ENCODE assay signal across 20 cellular contexts in genomic region chr2:112640467-112640799, GRCh38. TPM values are rescaled to one million over a fixed set of nuclear protein-coding genes. Genes with fewer than 3 reads are reported as not detected.
DNase-seq lines count a peak whose midpoint lies in the region; ATAC-seq, FAIRE-seq and TF ChIP-seq lines count a peak whose summit lies in the region.
"Had no signal": no experiment of that assay in that cellular context is flagged by ENCODE, and none has a peak within 500 bp of the region (broad histone marks: within the 10 kb centered on the region; RNA-seq: fewer than 3 reads in every experiment).

No MANE protein-coding gene starts in this region.

- no peaks in the 10 kb centered on the region for H3K27me3 ChIP-seq in astrocyte (ENCODE audit: insufficient read depth, low read length)
- no peaks in the 10 kb centered on the region for H3K27me3 ChIP-seq in mesenchymal stem cell (ENCODE audit: control insufficient read depth in 1 of 2, insufficient read depth in 1 of 2, low read length in 2 of 2)

- peak overlapping the region in 1 of 2 experiments; percentile 12 for H3K14ac ChIP-seq in mesenchymal stem cell (ENCODE audit: low read length in 2 of 2)

- H3K27ac Mint-ChIP-seq in natural killer cell treated with Interleukin-12 subunit alpha and Interleukin-12 subunit beta and Interleukin-15 and Interleukin-18, amount 100 ng/mL, for 72 hours = peak overlapping the region; percentile 31 to 32
- H3K27ac Mint-ChIP-seq in natural killer cell (peak overlapping the region in 1 of 2 donors; percentile 76), astrocyte (ENCODE audit: unreplicated experiment) (peak overlapping the region; percentile 51)
- H3K27ac Mint-ChIP-seq: activated naive CD4-positive, alpha-beta T cell treated with anti-CD3 and anti-CD28 coated beads for 36 hours; CD4-positive, alpha-beta T cell; T-helper 17 cell had no signal

- no peaks in the 10 kb centered on the region for H3K27me3 Mint-ChIP-seq in natural killer cell treated with Interleukin-12 subunit alpha and Interleukin-12 subunit beta and Interleukin-15 and Interleukin-18, amount 100 ng/mL, for 72 hours
- H3K27me3 Mint-ChIP-seq in natural killer cell (ENCODE audit: low read depth in 2 of 2) (no peaks in the 10 kb centered on the region), astrocyte (ENCODE audit: low read depth, unreplicated experiment) (peaks cover 8% of the 10 kb centered on the region)
- H3K27me3 Mint-ChIP-seq: CD4-positive, alpha-beta T cell; T-helper 17 cell had no signal

- TF ChIP-seq CTCF in natural killer cell (IDR thresholded peaks at IDR 0.05) = no peak
- no peak for TF ChIP-seq CTCF in astrocyte (IDR thresholded peaks at IDR 0.05; ENCODE audit: insufficient read depth, low read depth, low read length)

- H3K79me2 ChIP-seq in astrocyte (ENCODE audit: insufficient read depth, low read length) = peaks cover 13% of the 10 kb centered on the region

- peak overlapping the region; percentile 5 to 73 for H3K4ac ChIP-seq in mesenchymal stem cell (ENCODE audit: low read depth in 1 of 2, low read length in 2 of 2)

- peak overlapping the region; percentile 87 for H2AK5ac ChIP-seq in mesenchymal stem cell (ENCODE audit: low read length, severe bottlenecking)

- FAIRE-seq in astrocyte (lab: Jason Lieb, UNC) = no peak
- FAIRE-seq: G401.6 had no signal

- H2BK5ac ChIP-seq in mesenchymal stem cell (ENCODE audit: low read depth, low read length, poor library complexity, severe bottlenecking) = no peak overlapping the region

- peak overlapping the region; percentile 45 for H4K91ac ChIP-seq in mesenchymal stem cell (ENCODE audit: low read length)

- H3K4me1 ChIP-seq in astrocyte (ENCODE audit: insufficient read depth, low read length) = peaks cover 50% of the 10 kb centered on the region
- peaks cover 20% of the 10 kb centered on the region for H3K4me1 ChIP-seq in mesenchymal stem cell (ENCODE audit: control insufficient read depth, insufficient read depth, low read depth, low read length)

- no peaks in the 10 kb centered on the region for H3K36me3 Mint-ChIP-seq in natural killer cell treated with Interleukin-12 subunit alpha and Interleukin-12 subunit beta and Interleukin-15 and Interleukin-18, amount 100 ng/mL, for 72 hours
- H3K36me3 Mint-ChIP-seq in natural killer cell (no peaks in the 10 kb centered on the region), astrocyte (ENCODE audit: low read depth, unreplicated experiment) (no peaks in the 10 kb centered on the region)

- peak overlapping the region; percentile 89 for H3K27ac ChIP-seq in astrocyte (ENCODE audit: low read depth, low read length)
- peak overlapping the region; percentile 90 for H3K27ac ChIP-seq in mesenchymal stem cell (ENCODE audit: low read length, poor library complexity, severe bottlenecking)
- H3K27ac ChIP-seq: SJCRH30 had no signal

- peak overlapping the region; percentile 22 for H2BK120ac ChIP-seq in mesenchymal stem cell (ENCODE audit: low read depth, low read length)

- H3K79me1 ChIP-seq in mesenchymal stem cell (replicated peaks; ENCODE audit: low read length, poor library complexity, severe bottlenecking) = peaks cover 4% of the 10 kb centered on the region

- H3K36me3 ChIP-seq in astrocyte (ENCODE audit: insufficient read depth, low read length) (no peaks in the 10 kb centered on the region), mesenchymal stem cell (ENCODE audit: control insufficient read depth in 1 of 2, insufficient read depth in 2 of 2, low read depth in 1 of 2, low read length in 2 of 2) (no peaks in the 10 kb centered on the region)
- H3K36me3 ChIP-seq: SJCRH30 had no signal

- H3K9ac ChIP-seq in astrocyte (ENCODE audit: low read length) (peak overlapping the region; percentile 62), mesenchymal stem cell (ENCODE audit: low read length) (peak overlapping the region; percentile 23)

- peak overlapping the region; percentile 20 to 23 for H2BK12ac ChIP-seq in mesenchymal stem cell (ENCODE audit: low read length in 2 of 2)

- H2BK15ac ChIP-seq in mesenchymal stem cell (ENCODE audit: low read depth, poor library complexity, severe bottlenecking) = peak overlapping the region; percentile 94

- H2AFZ ChIP-seq in astrocyte (ENCODE audit: low read depth, low read length) (no peak overlapping the region), mesenchymal stem cell (ENCODE audit: low read depth, low read length) (no peak overlapping the region)

- H3K9me3 ChIP-seq in astrocyte (ENCODE audit: insufficient read depth, low read depth, low read length) (no peaks in the 10 kb centered on the region), mesenchymal stem cell (ENCODE audit: control insufficient read depth, low read length) (no peaks in the 10 kb centered on the region)
- H3K9me3 ChIP-seq: SJCRH30 had no signal

- no peaks in the 10 kb centered on the region for H4K20me1 ChIP-seq in astrocyte (ENCODE audit: insufficient read depth, low read length)

- peak overlapping the region; percentile 77 for H3K4me2 ChIP-seq in astrocyte (ENCODE audit: low read length)
- H3K4me2 ChIP-seq in mesenchymal stem cell (ENCODE audit: low read length, poor library complexity, severe bottlenecking) = no peak overlapping the region

- no peaks in the 10 kb centered on the region for H3K9me3 Mint-ChIP-seq in natural killer cell treated with Interleukin-12 subunit alpha and Interleukin-12 subunit beta and Interleukin-15 and Interleukin-18, amount 100 ng/mL, for 72 hours
- no peaks in the 10 kb centered on the region for H3K9me3 Mint-ChIP-seq in natural killer cell
- H3K9me3 Mint-ChIP-seq in astrocyte (ENCODE audit: unreplicated experiment) = no peaks in the 10 kb centered on the region
- H3K9me3 Mint-ChIP-seq: activated naive CD4-positive, alpha-beta T cell treated with anti-CD3 and anti-CD28 coated beads for 36 hours; CD4-positive, alpha-beta T cell had no signal

- peak overlapping the region; percentile 96 for H4K8ac ChIP-seq in mesenchymal stem cell (ENCODE audit: low read length)

- ATAC-seq in natural killer cell treated with Interleukin-12 subunit alpha and Interleukin-12 subunit beta and Interleukin-15 and Interleukin-18, amount 100 ng/mL, for 72 hours = no peak
- no peak for ATAC-seq in natural killer cell
- ATAC-seq in HG02642 (IDR thresholded peaks at IDR 0.05; ENCODE audit: poor library complexity, unreplicated experiment) = no peak
- no peak for ATAC-seq in HG03342 (IDR thresholded peaks at IDR 0.05; ENCODE audit: unreplicated experiment)
- ATAC-seq: T-helper 17 cell had no signal

- H3K4me3 Mint-ChIP-seq in natural killer cell treated with Interleukin-12 subunit alpha and Interleukin-12 subunit beta and Interleukin-15 and Interleukin-18, amount 100 ng/mL, for 72 hours = peak overlapping the region; percentile 72
- H3K4me3 Mint-ChIP-seq in natural killer cell (no peak overlapping the region), astrocyte (ENCODE audit: unreplicated experiment) (peak overlapping the region; percentile 5)
- H3K4me3 Mint-ChIP-seq: activated naive CD4-positive, alpha-beta T cell treated with anti-CD3 and anti-CD28 coated beads for 36 hours; CD4-positive, alpha-beta T cell; T-helper 17 cell had no signal

- intact Hi-C loops in natural killer cell (cut with micrococcal nuclease) = no loop called here

- no peak overlapping the region for H3K23ac ChIP-seq in mesenchymal stem cell (ENCODE audit: low read length in 2 of 2)

- peak overlapping the region; percentile 13 for H3K4me3 ChIP-seq in astrocyte (ENCODE audit: insufficient read depth, low read depth, low read length)
- peak overlapping the region in 1 of 2 experiments; percentile 1 for H3K4me3 ChIP-seq in mesenchymal stem cell (ENCODE audit: insufficient read depth in 1 of 2, low read depth in 1 of 2, low read length in 2 of 2)
- H3K4me3 ChIP-seq: SJCRH30 had no signal

- H3K4me1 Mint-ChIP-seq in natural killer cell treated with Interleukin-12 subunit alpha and Interleukin-12 subunit beta and Interleukin-15 and Interleukin-18, amount 100 ng/mL, for 72 hours (ENCODE audit: low read depth in 2 of 2) = peaks cover 62 to 70% of the 10 kb centered on the region in 2 donors
- H3K4me1 Mint-ChIP-seq in natural killer cell = peaks cover 66 to 69% of the 10 kb centered on the region in 2 donors
- peaks cover 45% of the 10 kb centered on the region for H3K4me1 Mint-ChIP-seq in astrocyte (ENCODE audit: low read depth, unreplicated experiment)

- 17% methylated on average over 2 of the region's 2 CpGs for WGBS in mesenchymal stem cell

- H3K18ac ChIP-seq in mesenchymal stem cell (ENCODE audit: low read depth in 1 of 2, low read length in 2 of 2) = peak overlapping the region; percentile 58 to 98

- no peak for DNase-seq in natural killer cell treated with Interleukin-12 subunit alpha and Interleukin-12 subunit beta and Interleukin-15 and Interleukin-18, amount 100 ng/mL, for 72 hours (ENCODE audit: low spot score)
- DNase-seq in natural killer cell (no peak), astrocyte (ENCODE audit: low read depth) (no peak), mesenchymal stem cell (no peak), superior temporal gyrus (ENCODE audit: extremely low spot score) (no peak)
- no peak for DNase-seq in activated naive CD4-positive, alpha-beta T cell treated with Interleukin-2 at 50 U/mL for 16 hours
- DNase-seq: activated naive CD4-positive, alpha-beta T cell treated with anti-CD3 and anti-CD28 coated beads for 36 hours; anterior cingulate cortex; CD4-positive, alpha-beta T cell; cerebellar nuclear complex; DMS153; effector CD8-positive, alpha-beta T cell; NCI-H146; NCI-H2171; NCI-H526 treated with DMSO at 0.1 percent for 48 hours; T-helper 17 cell had no signal

RNA-seq across cellular contexts. Expression of gene SLC20A1, which starts 5.3 kb away (rescaled TPM):
- 100 to 1,000 TPM; 125 to 168 TPM for total RNA-seq in natural killer cell treated with Interleukin-12 subunit alpha and Interleukin-12 subunit beta and Interleukin-15 and Interleukin-18, amount 100 ng/mL, for 72 hours
- total RNA-seq in natural killer cell (100 to 1,000 TPM; 193 to 241 (median 233) TPM), astrocyte (96.7 and 122 TPM in 2 replicates)
- polyA plus RNA-seq in mesenchymal stem cell (2013, experiment 1 of 2) = 115 TPM
- 115 TPM for polyA plus RNA-seq in mesenchymal stem cell (2013, experiment 2 of 2)

RNA-seq across cellular contexts. Expression of gene CHCHD5, which starts 56.0 kb away (rescaled TPM):
- 10 to 100 TPM; 22.0 to 25.7 TPM for total RNA-seq in natural killer cell treated with Interleukin-12 subunit alpha and Interleukin-12 subunit beta and Interleukin-15 and Interleukin-18, amount 100 ng/mL, for 72 hours
- total RNA-seq in natural killer cell (10 to 100 TPM; 21.9 to 24.1 (median 22.4) TPM), astrocyte (17.9 and 25.3 TPM in 2 replicates)
- 25.0 TPM for polyA plus RNA-seq in mesenchymal stem cell (2013, experiment 1 of 2)
- polyA plus RNA-seq in mesenchymal stem cell (2013, experiment 2 of 2) = 24.5 TPM
